In the genomic region with DNA sequence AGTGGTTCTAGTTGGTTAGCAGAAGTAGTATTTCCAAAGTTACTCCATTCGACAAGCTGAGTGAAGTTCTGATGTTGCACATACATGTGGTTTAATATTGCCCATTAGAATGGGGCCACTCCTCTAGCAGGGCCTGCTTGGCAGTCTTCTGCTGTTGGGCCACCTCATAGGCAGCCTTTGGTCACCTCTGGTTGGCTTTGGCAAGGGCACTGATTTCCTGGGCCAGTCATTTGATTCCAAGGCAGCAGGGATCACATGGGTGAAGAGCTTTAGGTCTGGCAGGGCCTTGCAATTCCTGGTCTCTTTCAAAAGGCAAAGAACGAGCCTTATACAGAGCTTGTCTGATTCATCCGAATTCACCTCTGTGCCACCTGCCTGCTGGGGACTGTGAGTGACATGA, we compare ENCODE assay signal across 20 cellular contexts. TPM values are rescaled to one million over a fixed set of nuclear protein-coding genes. Genes with fewer than 3 reads are reported as not detected.
DNase-seq lines count a peak whose midpoint lies in the region; ATAC-seq, FAIRE-seq and TF ChIP-seq lines count a peak whose summit lies in the region.
"Had no signal": no experiment of that assay in that cellular context is flagged by ENCODE, and none has a peak within 500 bp of the region (broad histone marks: within the 10 kb centered on the region; RNA-seq: fewer than 3 reads in every experiment).

No MANE protein-coding gene starts in this region.

- H3K36me3 Mint-ChIP-seq in activated naive CD4-positive, alpha-beta T cell treated with anti-CD3 and anti-CD28 coated beads, Interleukin-2, amount 10 ng/mL, durations not matched to agents 7 days and 5 days: peaks cover 20% of the 10 kb centered on the region
- H3K36me3 Mint-ChIP-seq in brain: peaks cover 10% of the 10 kb centered on the region

- WGBS in psoas muscle, 3 donors: 35 to 51% (median 41%) methylated on average over 3 of the region's 3 CpGs
- 83% methylated on average over 2 of the region's 3 CpGs; no CpG with 5 or more reads in 1 of the 2 donors for WGBS in gastroesophageal sphincter (ENCODE audit: low coverage in 1 of 2), 2 donors

- DNase-seq in activated naive CD4-positive, alpha-beta T cell treated with anti-CD3 and anti-CD28 coated beads, Interleukin-2, amount 10 ng/mL, durations not matched to agents 7 days and 5 days: no peak
- no peak for DNase-seq in activated naive CD4-positive, alpha-beta T cell treated with anti-CD3 and anti-CD28 coated beads, Interleukin-2, amount 50 U/mL, for 16 hours
- DNase-seq in Karpas-422 (no peak), psoas muscle (peak; percentile 62 to 75), H54 (ENCODE audit: insufficient read length, low spot score) (no peak), GM12891 (ENCODE audit: insufficient read length, low spot score) (no peak)
- DNase-seq: activated gamma-delta T cell; kidney glomerular epithelial cell; NCI-H187 treated with DMSO at 0.1 percent for 48 hours; NCI-H446 treated with DMSO at 0.1 percent for 48 hours; retina; SHP77; stimulated activated naive B cell treated with anti-CD40 and anti-IgM and Interleukin-4, amounts not matched to agents 10 μg/mL and 1 μg/mL and 100 μg/mL, for 72 hours; upper lobe of left lung had no signal

- no peaks in the 10 kb centered on the region for H3K27me3 Mint-ChIP-seq in activated naive CD4-positive, alpha-beta T cell treated with anti-CD3 and anti-CD28 coated beads, Interleukin-2, amount 10 ng/mL, durations not matched to agents 7 days and 5 days
- H3K27me3 Mint-ChIP-seq in brain: peaks cover 9% of the 10 kb centered on the region
- H3K27me3 Mint-ChIP-seq: stimulated activated naive B cell treated with anti-CD40 and anti-IgM and Interleukin-4, amounts not matched to agents 10 μg/mL and 1 μg/mL and 100 μg/mL, for 72 hours had no signal

- TF ChIP-seq CTCF in brain (conservative IDR thresholded peaks at IDR 0.05) (no peak), psoas muscle (IDR thresholded peaks at IDR 0.05) (no peak), gastroesophageal sphincter (IDR thresholded peaks at IDR 0.05) (no peak)

- H3K4me2 ChIP-seq in Karpas-422 (ENCODE audit: low read depth, low read length, poor library complexity, severe bottlenecking): peak overlapping the region; percentile 85

- intact Hi-C loops in psoas muscle (cut with DNase I): loop anchor here in 1 of 2 donors (5.0 kb wide), 1 partner anchor 43 kb away; no protein-coding TSS in a partner anchor

- peaks cover 86% of the 10 kb centered on the region for H3K79me2 ChIP-seq in Karpas-422 (ENCODE audit: low read length)

- H3K36me3 ChIP-seq in Karpas-422 (ENCODE audit: insufficient read depth, low read length) (peaks cover 10% of the 10 kb centered on the region), psoas muscle (ENCODE audit: insufficient read depth in 1 of 2, low read depth in 1 of 2) (peaks cover 0 to 6% of the 10 kb centered on the region in 2 donors), gastroesophageal sphincter (peaks cover 0 to 8% of the 10 kb centered on the region in 2 donors)
- H3K36me3 ChIP-seq: upper lobe of left lung had no signal

- H3K27me3 ChIP-seq in Karpas-422 (ENCODE audit: low read length) (no peaks in the 10 kb centered on the region), psoas muscle (ENCODE audit: insufficient read depth in 3 of 3, low read length in 2 of 3) (no peaks in the 10 kb centered on the region), gastroesophageal sphincter (no peaks in the 10 kb centered on the region)
- H3K27me3 ChIP-seq: upper lobe of left lung had no signal

- H3K4me3 ChIP-seq in Karpas-422 (ENCODE audit: low read length) (peak overlapping the region; percentile 80), psoas muscle (peak overlapping the region; percentile 80), gastroesophageal sphincter (no peak overlapping the region)
- H3K4me3 ChIP-seq: upper lobe of left lung had no signal

- peak overlapping the region; percentile 13 for H3K27ac Mint-ChIP-seq in activated naive CD4-positive, alpha-beta T cell treated with anti-CD3 and anti-CD28 coated beads, Interleukin-2, amount 10 ng/mL, durations not matched to agents 7 days and 5 days
- no peak overlapping the region for H3K27ac Mint-ChIP-seq in brain
- H3K27ac Mint-ChIP-seq: mesothelial cell of epicardium; stimulated activated naive B cell treated with anti-CD40 and anti-IgM and Interleukin-4, amounts not matched to agents 10 μg/mL and 1 μg/mL and 100 μg/mL, for 72 hours; WTC11 had no signal

- H3K9me2 ChIP-seq in Karpas-422 (replicated peaks; ENCODE audit: insufficient read depth, low read length): no peaks in the 10 kb centered on the region

- H3K4me1 Mint-ChIP-seq in activated naive CD4-positive, alpha-beta T cell treated with anti-CD3 and anti-CD28 coated beads, Interleukin-2, amount 10 ng/mL, durations not matched to agents 7 days and 5 days: peaks cover 58% of the 10 kb centered on the region
- peaks cover 62% of the 10 kb centered on the region for H3K4me1 Mint-ChIP-seq in brain

- H3K27ac ChIP-seq in Karpas-422 (ENCODE audit: low read length) (peak overlapping the region; percentile 79), psoas muscle (peak overlapping the region; percentile 87), gastroesophageal sphincter (no peak overlapping the region)

- H3K9me3 ChIP-seq in Karpas-422 (ENCODE audit: low read length) (no peaks in the 10 kb centered on the region), psoas muscle (no peaks in the 10 kb centered on the region), gastroesophageal sphincter (no peaks in the 10 kb centered on the region)
- H3K9me3 ChIP-seq: upper lobe of left lung had no signal

- H3K9ac ChIP-seq in Karpas-422 (ENCODE audit: low read length): peak overlapping the region; percentile 91

- TF ChIP-seq POLR2A in gastroesophageal sphincter (IDR thresholded peaks at IDR 0.05) (no peak), H54 (IDR thresholded peaks at IDR 0.05; ENCODE audit: low read depth, low read length) (no peak), GM12891 (IDR thresholded peaks at IDR 0.05; ENCODE audit: low read depth, low read length) (no peak)

- CTCF ChIA-PET in activated naive CD4-positive, alpha-beta T cell treated with anti-CD3 and anti-CD28 coated beads, Interleukin-2, amount 10 ng/mL, durations not matched to agents 7 days and 5 days (lab: Charles Lee): interaction anchor here (0.9 kb wide), 1 partner anchor 147 kb away, joined by 3 read pairs; no protein-coding TSS in a partner anchor

- FAIRE-seq in H54 (lab: Jason Lieb, UNC) (no peak), GM12891 (lab: Jason Lieb, UNC) (no peak)
- FAIRE-seq: astrocyte, H1 had no signal

- H3K4me1 ChIP-seq in Karpas-422 (ENCODE audit: low read length) (peaks cover 56% of the 10 kb centered on the region), psoas muscle (peaks cover 48% of the 10 kb centered on the region), gastroesophageal sphincter (peaks cover 0 to 39% (median 7%) of the 10 kb centered on the region in 3 donors)

- no peak overlapping the region for H2AFZ ChIP-seq in Karpas-422 (ENCODE audit: low read length)

- peak; percentile 66 to 77 (median 74) for ATAC-seq in psoas muscle
- no peak for ATAC-seq in gastroesophageal sphincter
- ATAC-seq: stimulated activated naive B cell treated with anti-CD40 and anti-IgM and Interleukin-4, amounts not matched to agents 10 μg/mL and 1 μg/mL and 100 μg/mL, for 72 hours; WTC11 had no signal

- H4K20me1 ChIP-seq in Karpas-422 (ENCODE audit: insufficient read depth, low read depth, low read length): no peaks in the 10 kb centered on the region; the same call in 1 of the 2 replicates

- no peak for TF ChIP-seq EP300 in gastroesophageal sphincter (IDR thresholded peaks at IDR 0.05)

- H3K9me3 Mint-ChIP-seq in activated naive CD4-positive, alpha-beta T cell treated with anti-CD3 and anti-CD28 coated beads, Interleukin-2, amount 10 ng/mL, durations not matched to agents 7 days and 5 days: peaks cover 5% of the 10 kb centered on the region
- peaks cover 0 to 8% (median 0%) of the 10 kb centered on the region in 5 experiments for H3K9me3 Mint-ChIP-seq in brain
- H3K9me3 Mint-ChIP-seq: stimulated activated naive B cell treated with anti-CD40 and anti-IgM and Interleukin-4, amounts not matched to agents 10 μg/mL and 1 μg/mL and 100 μg/mL, for 72 hours had no signal

- H3K4me3 Mint-ChIP-seq in activated naive CD4-positive, alpha-beta T cell treated with anti-CD3 and anti-CD28 coated beads, Interleukin-2, amount 10 ng/mL, durations not matched to agents 7 days and 5 days: no peak overlapping the region
- H3K4me3 Mint-ChIP-seq in brain: peak overlapping the region in 3 of 5 experiments; percentile 97 to 99 (median 97)
- H3K4me3 Mint-ChIP-seq: mesothelial cell of epicardium had no signal

TF ChIP-seq in GM12891, 5 proteins besides CTCF, POLR2A, EP300 and RAD21:
- TF ChIP-seq POLR2AphosphoS5 (IDR thresholded peaks at IDR 0.05; ENCODE audit: low read depth, low read length) (no peak), PAX5 (IDR thresholded peaks at IDR 0.05; ENCODE audit: insufficient read depth, low read length, severe bottlenecking) (no peak), SPI1 (IDR thresholded peaks at IDR 0.05; ENCODE audit: low read depth, low read length) (no peak), POU2F2 (IDR thresholded peaks at IDR 0.05; ENCODE audit: low read depth, low read length) (no peak), TAF1 (IDR thresholded peaks at IDR 0.05; ENCODE audit: low read depth, low read length) (no peak)

RNA-seq across cellular contexts. Expression of a gene that starts 2.5 kb away (rescaled TPM):
- 36.4 and 72.0 TPM in 2 replicates for total RNA-seq in Karpas-422 (2014; rRNA removed; shearing (Covaris generic); ENCODE audit: low replicate concordance)
- 16.0 TPM for polyA plus RNA-seq in brain (ENCODE audit: insufficient read depth, low read depth, low replicate concordance)
- 10 to 100 TPM; 14.1 to 22.5 (median 20.1) TPM for total RNA-seq in psoas muscle
- 10 to 100 TPM; 18.2 to 45.6 (median 34.6) TPM for polyA plus RNA-seq in psoas muscle
- total RNA-seq in gastroesophageal sphincter: 1 to 10 TPM; 4.4 to 7.7 (median 6.6) TPM
- 29.1 TPM for polyA plus RNA-seq in GM12891 (2012; ENCODE audit: low read depth, missing spikeins)

Comparison
In these comparisons a context has a peak if more than half of its experiments do, and no peak if none do; other contexts are left out.
1. DNase-seq: peak in psoas muscle (2 of 2); none in activated naive CD4-positive, alpha-beta T cell treated with anti-CD3 and anti-CD28 coated beads, Interleukin-2, amount 10 ng/mL, durations not matched to agents 7 days and 5 days (single experiment), activated naive CD4-positive, alpha-beta T cell treated with anti-CD3 and anti-CD28 coated beads, Interleukin-2, amount 50 U/mL, for 16 hours (single experiment), Karpas-422 (single experiment), H54 (single experiment) and GM12891 (single experiment).
2. H3K27ac ChIP-seq: peak in Karpas-422 (single experiment) and psoas muscle (single experiment); none in gastroesophageal sphincter (0 of 4).
3. H3K4me3 ChIP-seq: peak in Karpas-422 (single experiment) and psoas muscle (single experiment); none in gastroesophageal sphincter (0 of 2).